Comparison of ENCODE assay signal across 1 cellular context in the genomic region with DNA sequence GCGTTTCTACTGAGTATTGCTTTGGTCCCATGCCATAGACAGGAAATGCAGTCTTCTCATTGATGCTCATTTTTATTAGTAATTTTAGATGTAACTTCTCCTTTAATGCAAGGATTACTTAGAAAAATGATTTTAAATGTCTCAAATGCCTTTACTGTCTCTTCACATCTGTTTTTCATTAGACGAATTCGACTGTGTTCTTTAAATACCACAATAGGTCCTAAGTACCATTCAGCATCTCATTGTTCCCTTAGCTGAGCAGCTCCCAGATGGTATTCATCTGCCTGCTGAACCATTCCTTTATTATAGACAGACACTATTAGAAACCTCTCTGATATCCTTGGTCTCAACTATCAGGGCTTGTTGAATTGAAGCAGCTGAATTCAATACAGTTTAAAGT.
TF ChIP-seq lines count a peak whose summit lies in the region.

No MANE protein-coding gene starts in this region.

TF ChIP-seq in SK-N-SH, 30 proteins besides CTCF, POLR2A, EP300 and RAD21:
- TF ChIP-seq POLR2AphosphoS5 (IDR thresholded peaks at IDR 0.05; ENCODE audit: low read depth, low read length) (peak; percentile 82; the same call in 1 of the 2 replicates), RCOR1 (IDR thresholded peaks at IDR 0.05; ENCODE audit: low read length) (peak; percentile 63), JUND (IDR thresholded peaks at IDR 0.05) (peak; percentile 45), MEF2A (IDR thresholded peaks at IDR 0.05; ENCODE audit: borderline replicate concordance, low read depth) (peak; percentile 46; the same call in 1 of the 2 replicates), TCF12 (IDR thresholded peaks at IDR 0.05) (peak; percentile 100), NFIC (IDR thresholded peaks at IDR 0.05; ENCODE audit: borderline replicate concordance) (no peak; the same call in 1 of the 2 replicates), EZH2phosphoT487 (IDR thresholded peaks at IDR 0.05; ENCODE audit: borderline replicate concordance, low read depth) (no peak), TEAD4 (IDR thresholded peaks at IDR 0.05; ENCODE audit: borderline replicate concordance, insufficient read depth) (peak; percentile 68; the same call in 1 of the 2 replicates), CHD2 (IDR thresholded peaks at IDR 0.05; ENCODE audit: low read length, partially characterized antibody) (peak; percentile 7), SIN3A (IDR thresholded peaks at IDR 0.05; ENCODE audit: borderline replicate concordance, low read depth, low read length) (no peak), FOXM1 (IDR thresholded peaks at IDR 0.05; ENCODE audit: low read depth) (peak; percentile 69; the same call in 1 of the 2 replicates), FOSL2 (IDR thresholded peaks at IDR 0.05; ENCODE audit: borderline replicate concordance, low read depth) (peak; percentile 26; the same call in 1 of the 2 replicates)
- TF ChIP-seq, protein P1, sequence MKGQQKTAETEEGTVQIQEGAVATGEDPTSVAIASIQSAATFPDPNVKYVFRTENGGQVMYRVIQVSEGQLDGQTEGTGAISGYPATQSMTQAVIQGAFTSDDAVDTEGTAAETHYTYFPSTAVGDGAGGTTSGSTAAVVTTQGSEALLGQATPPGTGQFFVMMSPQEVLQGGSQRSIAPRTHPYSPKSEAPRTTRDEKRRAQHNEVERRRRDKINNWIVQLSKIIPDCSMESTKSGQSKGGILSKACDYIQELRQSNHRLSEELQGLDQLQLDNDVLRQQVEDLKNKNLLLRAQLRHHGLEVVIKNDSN (IDR thresholded peaks at IDR 0.05; ENCODE audit: borderline replicate concordance, low read depth), result no peak
- TF ChIP-seq, protein P2, sequence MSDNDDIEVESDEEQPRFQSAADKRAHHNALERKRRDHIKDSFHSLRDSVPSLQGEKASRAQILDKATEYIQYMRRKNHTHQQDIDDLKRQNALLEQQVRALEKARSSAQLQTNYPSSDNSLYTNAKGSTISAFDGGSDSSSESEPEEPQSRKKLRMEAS (IDR thresholded peaks at IDR 0.05; ENCODE audit: low read depth), result peak; percentile 62; the same call in 1 of the 2 replicates
- TF ChIP-seq, protein P3, sequence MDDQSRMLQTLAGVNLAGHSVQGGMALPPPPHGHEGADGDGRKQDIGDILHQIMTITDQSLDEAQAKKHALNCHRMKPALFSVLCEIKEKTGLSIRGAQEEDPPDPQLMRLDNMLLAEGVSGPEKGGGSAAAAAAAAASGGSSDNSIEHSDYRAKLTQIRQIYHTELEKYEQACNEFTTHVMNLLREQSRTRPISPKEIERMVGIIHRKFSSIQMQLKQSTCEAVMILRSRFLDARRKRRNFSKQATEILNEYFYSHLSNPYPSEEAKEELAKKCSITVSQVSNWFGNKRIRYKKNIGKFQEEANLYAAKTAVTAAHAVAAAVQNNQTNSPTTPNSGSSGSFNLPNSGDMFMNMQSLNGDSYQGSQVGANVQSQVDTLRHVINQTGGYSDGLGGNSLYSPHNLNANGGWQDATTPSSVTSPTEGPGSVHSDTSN (IDR thresholded peaks at IDR 0.05), result peak; percentile 76
- TF ChIP-seq, protein P4, sequence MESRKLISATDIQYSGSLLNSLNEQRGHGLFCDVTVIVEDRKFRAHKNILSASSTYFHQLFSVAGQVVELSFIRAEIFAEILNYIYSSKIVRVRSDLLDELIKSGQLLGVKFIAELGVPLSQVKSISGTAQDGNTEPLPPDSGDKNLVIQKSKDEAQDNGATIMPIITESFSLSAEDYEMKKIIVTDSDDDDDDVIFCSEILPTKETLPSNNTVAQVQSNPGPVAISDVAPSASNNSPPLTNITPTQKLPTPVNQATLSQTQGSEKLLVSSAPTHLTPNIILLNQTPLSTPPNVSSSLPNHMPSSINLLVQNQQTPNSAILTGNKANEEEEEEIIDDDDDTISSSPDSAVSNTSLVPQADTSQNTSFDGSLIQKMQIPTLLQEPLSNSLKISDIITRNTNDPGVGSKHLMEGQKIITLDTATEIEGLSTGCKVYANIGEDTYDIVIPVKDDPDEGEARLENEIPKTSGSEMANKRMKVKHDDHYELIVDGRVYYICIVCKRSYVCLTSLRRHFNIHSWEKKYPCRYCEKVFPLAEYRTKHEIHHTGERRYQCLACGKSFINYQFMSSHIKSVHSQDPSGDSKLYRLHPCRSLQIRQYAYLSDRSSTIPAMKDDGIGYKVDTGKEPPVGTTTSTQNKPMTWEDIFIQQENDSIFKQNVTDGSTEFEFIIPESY (IDR thresholded peaks at IDR 0.05; ENCODE audit: borderline replicate concordance, low read depth), result 0 out of 2 replicates have a peak, but pooled peaks have one; percentile 39
